Comparison of ENCODE assay signal across 8 cellular contexts in the genomic region with DNA sequence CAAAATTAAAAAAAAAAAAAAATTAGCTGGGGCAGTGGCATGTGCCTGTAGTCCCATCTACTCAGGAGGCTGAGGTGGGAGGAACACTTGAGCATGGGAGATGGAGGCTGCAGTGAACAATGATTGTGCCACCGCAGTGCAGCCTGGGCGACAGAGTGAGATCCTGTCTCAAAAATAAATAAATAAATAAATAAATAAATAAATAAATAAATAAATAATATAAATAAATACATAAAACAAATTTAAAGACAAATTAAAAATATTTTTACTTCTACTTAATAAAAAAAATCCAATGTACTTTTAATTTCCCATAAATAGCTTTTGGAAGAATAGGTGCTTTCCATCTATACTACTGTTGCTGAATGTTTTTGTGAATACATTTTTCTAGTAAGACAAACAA.
"Had no signal": no experiment of that assay in that cellular context is flagged by ENCODE, and none has a peak within 500 bp of the region (broad histone marks: within the 10 kb centered on the region; RNA-seq: fewer than 3 reads in every experiment).

No MANE protein-coding gene starts in this region.

- DNase-seq: IMR-90, KBM-7, KG1 had no signal

- H3K36me3 Mint-ChIP-seq: IgD-negative memory B cell had no signal

- ATAC-seq: HepG2, K562 had no signal

- H3K27me3 Mint-ChIP-seq: IgD-negative memory B cell had no signal

- FAIRE-seq: HepG2, HTR-8/SVneo, K562 had no signal

- H3K27ac ChIP-seq: HL-60 had no signal

- H3K27ac Mint-ChIP-seq: IgD-negative memory B cell had no signal

- H3K4me1 Mint-ChIP-seq: IgD-negative memory B cell had no signal

- H3K4me3 Mint-ChIP-seq: IgD-negative memory B cell had no signal

- H3K9me3 Mint-ChIP-seq: IgD-negative memory B cell had no signal

- H3K4me3 ChIP-seq: K562 had no signal
